Comparison of ENCODE assay signal across 21 cellular contexts in the genomic region with DNA sequence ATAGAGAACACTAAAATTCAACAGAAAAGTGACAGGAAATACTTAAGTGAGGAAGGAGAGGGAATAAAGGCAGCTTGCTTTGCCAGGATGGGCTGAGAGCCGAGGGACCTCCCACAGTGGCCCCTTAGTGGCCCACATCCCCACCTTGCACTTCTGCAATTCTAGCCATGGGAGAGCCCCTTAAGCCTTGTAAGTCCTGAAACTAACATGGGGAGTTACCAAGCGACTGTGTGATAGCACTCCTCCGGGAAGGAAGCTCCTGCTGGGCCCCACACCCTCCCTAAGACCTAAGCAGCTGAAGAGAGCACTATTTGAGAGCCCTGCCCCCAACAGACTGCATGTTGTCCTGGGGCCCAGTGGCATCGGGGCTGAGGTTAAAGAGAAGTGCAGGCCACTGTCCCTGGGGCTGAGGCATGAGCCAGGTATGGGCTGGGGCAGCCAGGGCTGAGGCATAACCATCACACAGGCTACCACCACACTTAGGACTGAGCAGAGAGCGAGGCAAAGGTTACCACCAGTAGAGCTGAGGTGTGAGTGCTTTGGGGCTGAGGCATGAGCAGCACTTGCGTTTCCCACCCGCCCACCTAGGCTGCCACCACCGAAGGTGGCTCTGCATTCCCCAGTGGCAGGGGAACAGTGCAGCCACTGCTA.
DNase-seq lines count a peak whose midpoint lies in the region; ATAC-seq and TF ChIP-seq lines count a peak whose summit lies in the region.
"Had no signal": no experiment of that assay in that cellular context is flagged by ENCODE, and none has a peak within 500 bp of the region (broad histone marks: within the 10 kb centered on the region; RNA-seq: fewer than 3 reads in every experiment).

No MANE protein-coding gene starts in this region.

- H3K9ac ChIP-seq in PC-3 (ENCODE audit: low read length) = no peak overlapping the region

- no peak overlapping the region for H3K4me3 ChIP-seq in PC-3 (ENCODE audit: low read length)
- H3K4me3 ChIP-seq: esophagus squamous epithelium, sigmoid colon, thoracic aorta had no signal

- no peak overlapping the region for H3K27ac ChIP-seq in PC-3 (ENCODE audit: low read length)
- H3K27ac ChIP-seq: C4-2B, esophagus squamous epithelium, sigmoid colon, thoracic aorta had no signal

- H3K9me2 ChIP-seq in PC-3 (replicated peaks; ENCODE audit: low read length) = no peaks in the 10 kb centered on the region

- peak; percentile 31 for DNase-seq in iPS-NIHi7 (ENCODE audit: extremely low spot score)
- no peak for DNase-seq in PC-3
- no peak for DNase-seq in activated T-cell treated with anti-CD3 and anti-CD28 coated beads, Interleukin-2, amount 50 U/mL, for 48 hours
- no peak for DNase-seq in erythroblast (lab: John Stamatoyannopoulos, UW)
- no peak for DNase-seq in A172 (ENCODE audit: low spot score)
- DNase-seq: activated CD4-positive, alpha-beta T cell treated with anti-CD3 and anti-CD28 coated beads for 4 hours; activated naive CD8-positive, alpha-beta T cell treated with anti-CD3 and anti-CD28 coated beads, Interleukin-2, amount 10 ng/mL, durations not matched to agents 7 days and 5 days; effector CD4-positive, alpha-beta T cell; esophagus squamous epithelium; GDM1; left colon; MM.1S; NCI-H748 treated with DMSO at 0.1 percent for 48 hours; sigmoid colon had no signal

- no peaks in the 10 kb centered on the region for H3K9me3 ChIP-seq in PC-3 (ENCODE audit: low read length)
- H3K9me3 ChIP-seq: esophagus squamous epithelium, sigmoid colon, thoracic aorta had no signal

- BruUV-seq in PC-3 (replicated peaks; lab: Mats Ljungman, UMichigan) = no TSS peak

- H2AFZ ChIP-seq in PC-3 (ENCODE audit: low read length) = no peak overlapping the region

- ATAC-seq in GM18502 (IDR thresholded peaks at IDR 0.05; ENCODE audit: poor library complexity, unreplicated experiment) = peak; percentile 85
- ATAC-seq in GM21786 (IDR thresholded peaks at IDR 0.05; ENCODE audit: unreplicated experiment) = peak; percentile 70
- peak; percentile 55 for ATAC-seq in HG03442 (IDR thresholded peaks at IDR 0.05; ENCODE audit: unreplicated experiment)
- no peak for ATAC-seq in PC-3
- ATAC-seq: left colon; Right ventricle myocardium inferior; stimulated activated effector memory CD8-positive, alpha-beta T cell treated with anti-CD3 and anti-CD28 coated beads, Interleukin-12 subunit alpha, Interleukin-12 subunit beta, amount 100 ng/mL, for 72 hours had no signal

- intact Hi-C loops in PC-3 (cut with micrococcal nuclease) = no loop called here

- H3K79me2 ChIP-seq in PC-3 (ENCODE audit: low read length) = no peaks in the 10 kb centered on the region

- H3K27me3 ChIP-seq in PC-3 (ENCODE audit: low read length) = no peaks in the 10 kb centered on the region
- H3K27me3 ChIP-seq: esophagus squamous epithelium, sigmoid colon had no signal

- POLR2A ChIA-PET in PC-3 (lab: Charles Lee; ENCODE audit: unreplicated experiment) = no interaction called here

- H3K4me1 ChIP-seq in PC-3 (ENCODE audit: insufficient read depth, low read length) = no peaks in the 10 kb centered on the region
- H3K4me1 ChIP-seq: esophagus squamous epithelium, sigmoid colon had no signal

- H3F3A ChIP-seq in PC-3 (ENCODE audit: low read length, unreplicated experiment) = no peaks in the 10 kb centered on the region

- TF ChIP-seq POLR2A in erythroblast (IDR thresholded peaks at IDR 0.05; ENCODE audit: low read length) = no peak

- H3K4me2 ChIP-seq in PC-3 (ENCODE audit: low read length) = no peak overlapping the region

- no peaks in the 10 kb centered on the region for H3K36me3 ChIP-seq in PC-3 (ENCODE audit: low read depth, low read length)
- H3K36me3 ChIP-seq: esophagus squamous epithelium, sigmoid colon, thoracic aorta had no signal

- CTCF ChIA-PET in PC-3 (lab: Charles Lee) = no interaction called here

- no peaks in the 10 kb centered on the region for H4K20me1 ChIP-seq in PC-3 (ENCODE audit: low read length)

- TF ChIP-seq CTCF in PC-3 (conservative IDR thresholded peaks at IDR 0.05; ENCODE audit: low read depth, low read length) = no peak
